Comparison of ENCODE assay signal across 22 cellular contexts in the genomic region with DNA sequence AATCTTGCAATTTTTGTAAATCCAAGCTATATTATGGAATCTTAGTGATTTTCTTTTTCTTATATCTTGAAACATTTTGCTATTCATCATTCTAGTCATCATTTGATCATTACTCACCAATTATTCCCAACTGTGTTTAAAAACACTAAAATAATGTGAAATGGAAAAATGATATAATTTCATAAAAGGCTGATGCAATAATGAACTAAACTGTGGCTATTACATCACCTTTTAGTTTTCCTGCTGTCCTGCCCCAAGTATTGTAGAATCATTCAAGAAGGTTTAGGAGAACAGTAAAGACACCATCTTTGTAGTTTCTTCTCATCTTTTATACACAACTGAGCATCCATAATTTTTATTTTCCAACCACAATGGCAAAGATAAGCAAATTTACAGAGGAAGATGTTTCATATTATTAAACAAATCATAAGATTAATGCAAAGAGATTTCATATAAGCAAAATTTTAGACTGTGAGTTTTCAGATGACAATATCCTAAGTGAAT.
"Had no signal": no experiment of that assay in that cellular context is flagged by ENCODE, and none has a peak within 500 bp of the region (broad histone marks: within the 10 kb centered on the region; RNA-seq: fewer than 3 reads in every experiment).

No MANE protein-coding gene starts in this region.

- H3K9me2 ChIP-seq: SK-N-SH had no signal

- H3K9ac ChIP-seq: SK-N-SH had no signal

- H3K9me3 ChIP-seq: SK-N-SH had no signal

- DNase-seq: Kasumi-1, KG1, MM.1S, NCI-H1092 treated with DMSO at 0.1 percent for 48 hours, NCI-H1436, NCI-H187, NCI-H2029, NCI-H2081 treated with DMSO at 0.1 percent for 48 hours, NCI-H2171, NCI-H226, NCI-H446, NCI-H510A, NCI-H524 treated with DMSO at 0.1 percent for 48 hours, NCI-H69, NCI-H774, PC-3, SHP77, SK-N-SH, SW 1271, T-cell had no signal

- H3K4me2 ChIP-seq: SK-N-SH had no signal

- ATAC-seq: Panc1, PC-3, T-cell had no signal

- H3K27ac ChIP-seq: RWPE1 had no signal
